In the genomic region with DNA sequence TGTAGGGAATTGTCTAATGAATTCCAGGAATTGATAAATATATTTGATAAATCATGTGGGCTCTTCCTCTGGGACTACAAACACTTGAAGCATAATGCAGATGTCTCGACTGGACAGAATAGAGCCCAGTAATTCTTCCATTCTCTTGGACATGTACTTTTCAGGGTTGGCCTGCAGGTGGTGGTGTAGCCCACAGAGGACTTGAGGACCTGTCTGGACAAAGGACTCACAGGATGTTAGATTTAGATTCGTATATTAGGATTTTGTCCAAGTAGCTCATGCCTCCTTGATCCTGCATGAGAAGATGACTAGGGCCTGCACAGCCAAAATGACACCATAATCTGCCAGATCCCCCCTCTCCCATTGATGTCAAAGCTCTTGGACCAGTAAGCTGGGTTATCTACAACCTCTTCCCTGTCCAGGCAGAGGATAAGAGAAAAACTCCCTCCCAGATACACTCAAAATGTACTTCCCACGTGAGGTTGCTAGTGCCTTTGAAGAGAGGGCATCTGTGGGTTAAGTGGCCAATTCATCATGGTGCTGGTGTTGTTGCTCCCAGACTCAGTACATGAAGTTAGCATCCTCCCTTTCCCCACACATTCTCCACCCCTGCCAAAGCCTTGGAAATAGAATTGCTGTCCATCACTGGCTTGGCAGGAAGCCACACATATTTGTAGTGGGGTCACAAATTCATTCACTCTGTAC, we compare ENCODE assay signal across 8 cellular contexts.
DNase-seq lines count a peak whose midpoint lies in the region; ATAC-seq, FAIRE-seq and TF ChIP-seq lines count a peak whose summit lies in the region.

No MANE protein-coding gene starts in this region.

- no peak overlapping the region for H3K27ac ChIP-seq in GM23338 (ENCODE audit: low read depth)
- H3K27ac ChIP-seq in VCaP = no peak overlapping the region

- H3K27me3 ChIP-seq in GM06990 (replicated peaks; ENCODE audit: control insufficient read depth, insufficient read depth, low read length) (no peaks in the 10 kb centered on the region; the same call in 1 of the 2 replicates), GM23338 (ENCODE audit: insufficient read depth) (no peaks in the 10 kb centered on the region)

- H3K4me3 ChIP-seq in GM06990 (replicated peaks; ENCODE audit: low read depth, low read length) (no peak overlapping the region), GM23338 (no peak overlapping the region)

- no peak overlapping the region for H3K4me3 Mint-ChIP-seq in GM23338
- H3K4me3 Mint-ChIP-seq in chondrocyte (ENCODE audit: unreplicated experiment) = no peak overlapping the region

- no peak overlapping the region for H3K27ac Mint-ChIP-seq in GM23338
- H3K27ac Mint-ChIP-seq in chondrocyte (ENCODE audit: unreplicated experiment) = no peak overlapping the region

- H3K36me3 ChIP-seq in GM06990 (ENCODE audit: control insufficient read depth, insufficient read depth, low read length) (no peaks in the 10 kb centered on the region), GM23338 (ENCODE audit: insufficient read depth) (no peaks in the 10 kb centered on the region)

- H3K4me1 Mint-ChIP-seq in GM23338 = no peaks in the 10 kb centered on the region
- peaks cover 35% of the 10 kb centered on the region for H3K4me1 Mint-ChIP-seq in chondrocyte (ENCODE audit: low read depth)

- no peaks in the 10 kb centered on the region for H3K9me2 ChIP-seq in GM23338 (ENCODE audit: insufficient read depth)

- peak overlapping the region; percentile 75 for H2AFZ ChIP-seq in GM23338

- no peaks in the 10 kb centered on the region for H4K20me1 ChIP-seq in GM23338 (replicated peaks; ENCODE audit: insufficient read depth)

- H3K4me2 ChIP-seq in GM23338 = no peak overlapping the region

- no peaks in the 10 kb centered on the region; the same call in 2 of the 3 replicates for H3K9me3 Mint-ChIP-seq in GM23338
- no peaks in the 10 kb centered on the region for H3K9me3 Mint-ChIP-seq in chondrocyte (ENCODE audit: low read depth)

- peak; percentile 76 for TF ChIP-seq CTCF in GM06990 (IDR thresholded peaks at IDR 0.05; ENCODE audit: insufficient read depth, low read length, poor library complexity, severe bottlenecking)
- peak; percentile 70 to 87 for TF ChIP-seq CTCF in GM23338 (conservative IDR thresholded peaks at IDR 0.05; ENCODE audit: low read depth in 2 of 2)
- peak; percentile 79 for TF ChIP-seq CTCF in VCaP (conservative IDR thresholded peaks at IDR 0.05)
- peak; percentile 85 for TF ChIP-seq CTCF in chondrocyte (IDR thresholded peaks at IDR 0.05)

- no peaks in the 10 kb centered on the region for H3F3A ChIP-seq in GM23338 (replicated peaks; ENCODE audit: low read depth)

- H3K4me1 ChIP-seq in GM23338 (ENCODE audit: insufficient read depth) = no peaks in the 10 kb centered on the region

- H3K36me3 Mint-ChIP-seq in GM23338 (ENCODE audit: low read depth) = no peaks in the 10 kb centered on the region
- H3K36me3 Mint-ChIP-seq in chondrocyte (ENCODE audit: low read depth) = no peaks in the 10 kb centered on the region

- FAIRE-seq in urothelium cell line (lab: Jason Lieb, UNC) = no peak

- no peaks in the 10 kb centered on the region for H3K27me3 Mint-ChIP-seq in GM23338 (ENCODE audit: insufficient read depth, low read depth, poor library complexity)
- H3K27me3 Mint-ChIP-seq in chondrocyte (ENCODE audit: low read depth) = no peaks in the 10 kb centered on the region

- DNase-seq in GM06990 (ENCODE audit: extremely low read depth, insufficient read length) (peak; percentile 5), GM23338 (ENCODE audit: low spot score) (peak; percentile 69), NCI-H1436 treated with DMSO at 0.1 percent for 48 hours (lab: John Stamatoyannopoulos, UW) (peak; percentile 15), chondrocyte (ENCODE audit: low spot score) (no peak), left lobe of liver (ENCODE audit: low spot score) (peak; percentile 66), urothelium cell line (ENCODE audit: low spot score) (no peak)
- peak; percentile 7 to 15 for DNase-seq in stimulated activated CD8-positive, alpha-beta memory T cell treated with anti-CD3 and anti-CD28 coated beads, Interleukin-4, amount 100 ng/mL, for 1 hour (ENCODE audit: low read depth in 2 of 2, low spot score in 1 of 2)

- peak; percentile 90 for ATAC-seq in GM23338
- ATAC-seq in left lobe of liver = peak; percentile 99

- no peaks in the 10 kb centered on the region for H3K79me2 ChIP-seq in GM23338 (replicated peaks; ENCODE audit: insufficient read depth)

TF ChIP-seq in GM23338, 12 proteins besides CTCF, POLR2A, EP300 and RAD21:
- TF ChIP-seq CREB1 (CRISPR knock-in tag; IDR thresholded peaks at IDR 0.05; ENCODE audit: low read depth) (no peak), NANOG (IDR thresholded peaks at IDR 0.05; ENCODE audit: borderline replicate concordance) (no peak), JUNB (IDR thresholded peaks at IDR 0.05; ENCODE audit: unreplicated experiment) (no peak), ZNF331 (CRISPR knock-in tag; IDR thresholded peaks at IDR 0.05; ENCODE audit: low read depth) (no peak), EZH2phosphoT487 (IDR thresholded peaks at IDR 0.05; ENCODE audit: unreplicated experiment) (no peak)
- TF ChIP-seq, protein P1, sequence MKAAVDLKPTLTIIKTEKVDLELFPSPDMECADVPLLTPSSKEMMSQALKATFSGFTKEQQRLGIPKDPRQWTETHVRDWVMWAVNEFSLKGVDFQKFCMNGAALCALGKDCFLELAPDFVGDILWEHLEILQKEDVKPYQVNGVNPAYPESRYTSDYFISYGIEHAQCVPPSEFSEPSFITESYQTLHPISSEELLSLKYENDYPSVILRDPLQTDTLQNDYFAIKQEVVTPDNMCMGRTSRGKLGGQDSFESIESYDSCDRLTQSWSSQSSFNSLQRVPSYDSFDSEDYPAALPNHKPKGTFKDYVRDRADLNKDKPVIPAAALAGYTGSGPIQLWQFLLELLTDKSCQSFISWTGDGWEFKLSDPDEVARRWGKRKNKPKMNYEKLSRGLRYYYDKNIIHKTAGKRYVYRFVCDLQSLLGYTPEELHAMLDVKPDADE (IDR thresholded peaks at IDR 0.05) = no peak

Comparison
In these comparisons a context has a peak if more than half of its experiments do, and no peak if none do; other contexts are left out.
1. DNase-seq: peak in GM06990 (single experiment), GM23338 (single experiment), NCI-H1436 treated with DMSO at 0.1 percent for 48 hours (single experiment), left lobe of liver (single experiment) and stimulated activated CD8-positive, alpha-beta memory T cell treated with anti-CD3 and anti-CD28 coated beads, Interleukin-4, amount 100 ng/mL, for 1 hour (2 of 2); none in chondrocyte (single experiment) and urothelium cell line (single experiment).
2. Peak in every context shown above with its lines, with median percentiles within 50 percentile points of each other: CTCF ChIP-seq.